15 cellular contexts compared by ENCODE assay signal in genomic region chr10:82409671-82410070, GRCh38.
DNase-seq lines count a peak whose midpoint lies in the region; ATAC-seq and FAIRE-seq lines count a peak whose summit lies in the region.
"Had no signal": no experiment of that assay in that cellular context is flagged by ENCODE, and none has a peak within 500 bp of the region (broad histone marks: within the 10 kb centered on the region; RNA-seq: fewer than 3 reads in every experiment).

No MANE protein-coding gene starts in this region.

- no peak for ATAC-seq in HG02678 (IDR thresholded peaks at IDR 0.05; ENCODE audit: unreplicated experiment)
- ATAC-seq: HCT116 had no signal

- no peak for FAIRE-seq in HTR-8/SVneo (lab: Jason Lieb, UNC)

- DNase-seq in NCI-H2171 treated with DMSO at 0.1 percent for 48 hours (lab: John Stamatoyannopoulos, UW) = peak; percentile 18
- DNase-seq in NCI-H2171 (lab: John Stamatoyannopoulos, UW) = no peak
- peak; percentile 2 for DNase-seq in NCI-H69 (lab: John Stamatoyannopoulos, UW)
- DNase-seq in myocyte (ENCODE audit: low read depth) = peak; percentile 18
- DNase-seq in HTR-8/SVneo (ENCODE audit: insufficient read length, low spot score) = no peak
- no peak for DNase-seq in iPS-NIHi7 (ENCODE audit: extremely low spot score)
- DNase-seq: 8988T; AML-193; C1 segment of cervical spinal cord; Calu3; CD4-positive, alpha-beta T cell; DMS 273 treated with DMSO at 0.1 percent for 48 hours; IMR-90 had no signal

Comparison
In these comparisons a context has a peak if more than half of its experiments do, and no peak if none do; other contexts are left out.
1. DNase-seq: peak in NCI-H2171 treated with DMSO at 0.1 percent for 48 hours (single experiment), NCI-H69 (single experiment) and myocyte (single experiment); none in NCI-H2171 (single experiment), HTR-8/SVneo (single experiment) and iPS-NIHi7 (single experiment).